Comparison of ENCODE assay signal across 8 cellular contexts in the genomic region with DNA sequence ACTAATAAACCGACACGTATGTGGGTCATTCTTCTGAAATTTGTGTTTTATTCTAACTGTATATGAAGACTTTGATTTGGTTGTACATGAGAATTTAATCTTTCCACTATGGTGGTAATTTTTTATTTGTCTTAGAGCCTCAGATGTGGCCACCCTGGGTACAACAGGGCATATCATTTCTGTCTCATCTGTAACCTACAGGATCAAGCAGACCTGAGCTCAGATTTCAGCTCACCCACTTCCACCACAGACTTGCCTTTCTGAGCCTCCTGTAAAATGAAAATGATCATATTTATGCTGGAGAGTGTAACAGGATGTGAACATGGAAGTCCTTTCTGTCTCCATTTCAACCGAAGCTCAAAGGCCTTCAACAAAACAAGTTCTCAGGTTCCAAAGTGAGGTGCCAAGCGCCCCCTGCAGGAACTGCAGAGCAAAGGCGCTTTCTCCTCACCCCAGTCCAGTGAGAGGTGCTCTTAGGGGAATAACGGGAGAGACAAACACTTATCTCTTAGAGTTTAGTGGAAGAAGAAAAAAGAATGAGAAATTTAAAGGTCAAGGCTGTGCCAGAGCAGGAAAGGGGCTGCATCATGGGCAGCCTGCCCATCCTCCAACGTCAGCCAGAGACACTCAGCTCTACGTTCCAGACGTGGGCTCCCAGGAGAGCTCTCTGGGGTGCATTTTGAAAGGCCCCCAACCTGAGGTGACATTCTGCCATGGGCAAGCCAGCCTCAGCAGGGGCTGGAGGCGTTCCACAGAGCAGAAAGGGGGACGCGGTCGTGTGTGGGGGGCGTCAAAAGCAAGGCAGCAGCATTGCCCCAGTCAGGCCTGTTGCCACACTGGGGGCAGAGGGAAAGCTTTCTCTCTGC. TPM values are rescaled to one million over a fixed set of nuclear protein-coding genes. Genes with fewer than 3 reads are reported as not detected.
A peak's percentile ranks its signal among the peaks of the same experiment; 100 is the strongest.
DNase-seq lines count a peak whose midpoint lies in the region; ATAC-seq and TF ChIP-seq lines count a peak whose summit lies in the region.

No MANE protein-coding gene starts in this region.

- H3K27ac ChIP-seq in psoas muscle = no peak overlapping the region

- H3K4me1 ChIP-seq in psoas muscle = no peaks in the 10 kb centered on the region

- no peaks in the 10 kb centered on the region for H3K27me3 ChIP-seq in psoas muscle (ENCODE audit: insufficient read depth in 3 of 3, low read length in 2 of 3)

- H3K9me3 ChIP-seq in psoas muscle = no peaks in the 10 kb centered on the region

- DNase-seq in Daoy (ENCODE audit: low read depth) (peak; percentile 65), NOMO-1 (lab: John Stamatoyannopoulos, UW; ENCODE audit: unreplicated experiment in 2 of 2) (peak; percentile 23 to 45), fibroblast of the aortic adventitia (ENCODE audit: low read depth) (peak; percentile 62), psoas muscle (no peak)
- DNase-seq in activated CD8-positive, alpha-beta memory T cell treated with anti-CD3 and anti-CD28 coated beads, Interleukin-2, amount 50 U/mL, for 4 hours = peak; percentile 36

- TF ChIP-seq CTCF in fibroblast of the aortic adventitia (IDR thresholded peaks at IDR 0.05; ENCODE audit: insufficient read depth, low read length) (peak; percentile 84), psoas muscle (IDR thresholded peaks at IDR 0.05) (peak; percentile 40)

- peak; percentile 52 for ATAC-seq in HG03354 (IDR thresholded peaks at IDR 0.05; ENCODE audit: poor library complexity, severe bottlenecking, unreplicated experiment)
- ATAC-seq in psoas muscle = no peak
- ATAC-seq in GM21447 (IDR thresholded peaks at IDR 0.05; ENCODE audit: unreplicated experiment) = no peak
- ATAC-seq in GM18519 (IDR thresholded peaks at IDR 0.05; ENCODE audit: low FRiP score, unreplicated experiment) = no peak

- 40 to 45% (median 42%) methylated on average over 14 of the region's 14 CpGs for WGBS in psoas muscle, 3 donors

- intact Hi-C loops in psoas muscle (cut with DNase I) = no loop called here

- H3K4me3 ChIP-seq in fibroblast of the aortic adventitia (ENCODE audit: low read depth, low read length) (no peak overlapping the region), psoas muscle (no peak overlapping the region)

- no peaks in the 10 kb centered on the region for H3K36me3 ChIP-seq in psoas muscle (ENCODE audit: insufficient read depth in 1 of 2, low read depth in 1 of 2)

RNA-seq across cellular contexts. Expression of gene CD24, which starts 23.1 kb away (rescaled TPM):
- total RNA-seq in Daoy (2014; rRNA removed; shearing (Covaris generic)) = 193 and 230 TPM in 2 replicates
- 1.7 and 4.5 TPM in 2 replicates for total RNA-seq in fibroblast of the aortic adventitia (ENCODE audit: low replicate concordance)
- total RNA-seq in psoas muscle = 1 to 10 TPM in 1 of 4 donors, under 1 TPM in 3; 0.29 to 1.5 (median 0.77) TPM
- polyA plus RNA-seq in psoas muscle = 1 to 10 TPM in 1 of 3 donors, under 1 TPM in 2; 0.26 to 1.4 (median 0.56) TPM

RNA-seq across cellular contexts. Expression of gene MTRES1, which starts 30.4 kb away (rescaled TPM):
- total RNA-seq in Daoy (2014; rRNA removed; shearing (Covaris generic)) = 26.7 and 33.9 TPM in 2 replicates
- total RNA-seq in fibroblast of the aortic adventitia (ENCODE audit: low replicate concordance) (13.9 and 34.3 TPM in 2 replicates), psoas muscle (10 to 100 TPM; 19.0 to 28.3 (median 26.2) TPM)
- 10 to 100 TPM; 42.0 to 64.4 (median 42.0) TPM for polyA plus RNA-seq in psoas muscle

Comparison
In these comparisons a context has a peak if more than half of its experiments do, and no peak if none do; other contexts are left out.
1. DNase-seq: peak in Daoy (single experiment), NOMO-1 (2 of 2), activated CD8-positive, alpha-beta memory T cell treated with anti-CD3 and anti-CD28 coated beads, Interleukin-2, amount 50 U/mL, for 4 hours (single experiment) and fibroblast of the aortic adventitia (single experiment); none in psoas muscle (0 of 2).
2. RNA of gene CD24, which starts 23.1 kb away (total RNA-seq): 193 to 230 TPM in Daoy; 1.7 to 4.5 TPM in fibroblast of the aortic adventitia and 0.29 to 1.5 TPM in psoas muscle; every median in the first group is over 10 times any median in the second.